In the genomic region with DNA sequence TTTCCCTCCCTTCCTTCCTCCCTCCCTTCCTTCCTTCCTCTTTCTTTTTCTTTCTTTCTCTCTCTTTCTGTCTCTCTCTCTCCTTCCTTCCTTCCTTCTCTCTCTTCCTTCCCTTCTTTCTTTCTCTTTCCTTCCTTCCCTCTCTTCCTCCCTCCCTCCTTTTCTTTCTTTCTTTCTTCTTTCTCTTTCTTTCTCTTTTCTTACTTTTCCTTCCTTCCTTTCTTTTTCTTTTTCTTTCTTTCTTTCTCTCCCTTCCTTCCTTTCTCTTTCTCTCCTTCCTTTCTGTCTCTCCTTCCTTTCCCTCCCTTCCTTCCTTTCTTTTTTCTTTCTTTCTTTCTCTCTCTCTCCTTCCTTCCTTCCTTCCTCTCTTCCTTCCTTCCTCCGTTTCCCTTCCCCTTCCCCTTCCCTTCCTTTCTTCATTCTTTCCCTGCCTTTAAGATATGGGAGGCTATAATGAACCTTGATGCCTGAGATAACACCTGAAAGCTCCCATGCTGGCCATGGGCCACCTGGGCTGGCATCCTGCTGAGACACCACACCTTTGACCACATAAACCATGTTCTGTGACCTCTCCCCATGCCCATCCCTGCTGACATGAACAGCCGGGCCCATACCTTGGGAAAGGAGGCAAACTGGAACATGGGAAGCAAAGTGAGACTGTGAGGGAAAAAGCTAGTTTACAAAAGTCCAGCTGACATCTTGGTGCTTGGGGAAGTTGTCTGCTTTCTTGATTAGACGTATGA, we compare ENCODE assay signal across 2 cellular contexts.
TF ChIP-seq lines count a peak whose summit lies in the region.

No MANE protein-coding gene starts in this region.

TF ChIP-seq in HEK293, 187 proteins besides CTCF, POLR2A, EP300 and RAD21 (continued from another document):
- TF ChIP-seq ZNF341 (tag by site-specific recombination; IDR thresholded peaks at IDR 0.05; ENCODE audit: low read depth) = no peak
- TF ChIP-seq ZNF837 (tag by site-specific recombination; IDR thresholded peaks at IDR 0.05) = no peak
- TF ChIP-seq ZNF701 (tag by site-specific recombination; IDR thresholded peaks at IDR 0.05) = no peak
- no peak for TF ChIP-seq KLF7 (tag by site-specific recombination; IDR thresholded peaks at IDR 0.05; ENCODE audit: borderline replicate concordance)
- no peak for TF ChIP-seq ZNF585B (tag by site-specific recombination; IDR thresholded peaks at IDR 0.05)
- no peak for TF ChIP-seq ZBTB1 (tag by site-specific recombination; IDR thresholded peaks at IDR 0.05)
- no peak for TF ChIP-seq HIC1 (tag by site-specific recombination; IDR thresholded peaks at IDR 0.05)
- no peak for TF ChIP-seq ZNF629 (tag by site-specific recombination; IDR thresholded peaks at IDR 0.05)
- TF ChIP-seq PRDM1 (tag by site-specific recombination; IDR thresholded peaks at IDR 0.05) = peak; percentile 96
- TF ChIP-seq, protein P1, sequence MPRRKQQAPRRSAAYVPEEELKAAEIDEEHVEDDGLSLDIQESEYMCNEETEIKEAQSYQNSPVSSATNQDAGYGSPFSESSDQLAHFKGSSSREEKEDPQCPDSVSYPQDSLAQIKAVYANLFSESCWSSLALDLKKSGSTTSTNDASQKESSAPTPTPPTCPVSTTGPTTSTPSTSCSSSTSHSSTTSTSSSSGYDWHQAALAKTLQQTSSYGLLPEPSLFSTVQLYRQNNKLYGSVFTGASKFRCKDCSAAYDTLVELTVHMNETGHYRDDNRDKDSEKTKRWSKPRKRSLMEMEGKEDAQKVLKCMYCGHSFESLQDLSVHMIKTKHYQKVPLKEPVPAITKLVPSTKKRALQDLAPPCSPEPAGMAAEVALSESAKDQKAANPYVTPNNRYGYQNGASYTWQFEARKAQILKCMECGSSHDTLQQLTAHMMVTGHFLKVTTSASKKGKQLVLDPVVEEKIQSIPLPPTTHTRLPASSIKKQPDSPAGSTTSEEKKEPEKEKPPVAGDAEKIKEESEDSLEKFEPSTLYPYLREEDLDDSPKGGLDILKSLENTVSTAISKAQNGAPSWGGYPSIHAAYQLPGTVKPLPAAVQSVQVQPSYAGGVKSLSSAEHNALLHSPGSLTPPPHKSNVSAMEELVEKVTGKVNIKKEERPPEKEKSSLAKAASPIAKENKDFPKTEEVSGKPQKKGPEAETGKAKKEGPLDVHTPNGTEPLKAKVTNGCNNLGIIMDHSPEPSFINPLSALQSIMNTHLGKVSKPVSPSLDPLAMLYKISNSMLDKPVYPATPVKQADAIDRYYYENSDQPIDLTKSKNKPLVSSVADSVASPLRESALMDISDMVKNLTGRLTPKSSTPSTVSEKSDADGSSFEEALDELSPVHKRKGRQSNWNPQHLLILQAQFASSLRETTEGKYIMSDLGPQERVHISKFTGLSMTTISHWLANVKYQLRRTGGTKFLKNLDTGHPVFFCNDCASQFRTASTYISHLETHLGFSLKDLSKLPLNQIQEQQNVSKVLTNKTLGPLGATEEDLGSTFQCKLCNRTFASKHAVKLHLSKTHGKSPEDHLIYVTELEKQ (tag by site-specific recombination; IDR thresholded peaks at IDR 0.05; ENCODE audit: borderline replicate concordance) = no peak
- no peak for TF ChIP-seq ZNF529 (tag by site-specific recombination; IDR thresholded peaks at IDR 0.05; ENCODE audit: insufficient replicate concordance)
- no peak for TF ChIP-seq ZNF266 (tag by site-specific recombination; IDR thresholded peaks at IDR 0.05; ENCODE audit: low read depth)
TF ChIP-seq in HEK293: peak in this region for 3.

TF ChIP-seq in K562, 482 proteins besides CTCF, POLR2A, EP300 and RAD21 (continued from another document):
- TF ChIP-seq, protein P2, sequence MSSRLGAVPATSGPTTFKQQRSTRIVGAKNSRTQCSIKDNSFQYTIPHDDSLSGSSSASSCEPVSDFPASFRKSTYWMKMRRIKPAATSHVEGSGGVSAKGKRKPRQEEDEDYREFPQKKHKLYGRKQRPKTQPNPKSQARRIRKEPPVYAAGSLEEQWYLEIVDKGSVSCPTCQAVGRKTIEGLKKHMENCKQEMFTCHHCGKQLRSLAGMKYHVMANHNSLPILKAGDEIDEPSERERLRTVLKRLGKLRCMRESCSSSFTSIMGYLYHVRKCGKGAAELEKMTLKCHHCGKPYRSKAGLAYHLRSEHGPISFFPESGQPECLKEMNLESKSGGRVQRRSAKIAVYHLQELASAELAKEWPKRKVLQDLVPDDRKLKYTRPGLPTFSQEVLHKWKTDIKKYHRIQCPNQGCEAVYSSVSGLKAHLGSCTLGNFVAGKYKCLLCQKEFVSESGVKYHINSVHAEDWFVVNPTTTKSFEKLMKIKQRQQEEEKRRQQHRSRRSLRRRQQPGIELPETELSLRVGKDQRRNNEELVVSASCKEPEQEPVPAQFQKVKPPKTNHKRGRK (tag; IDR thresholded peaks at IDR 0.05) = peak; percentile 95
- TF ChIP-seq, protein P3, sequence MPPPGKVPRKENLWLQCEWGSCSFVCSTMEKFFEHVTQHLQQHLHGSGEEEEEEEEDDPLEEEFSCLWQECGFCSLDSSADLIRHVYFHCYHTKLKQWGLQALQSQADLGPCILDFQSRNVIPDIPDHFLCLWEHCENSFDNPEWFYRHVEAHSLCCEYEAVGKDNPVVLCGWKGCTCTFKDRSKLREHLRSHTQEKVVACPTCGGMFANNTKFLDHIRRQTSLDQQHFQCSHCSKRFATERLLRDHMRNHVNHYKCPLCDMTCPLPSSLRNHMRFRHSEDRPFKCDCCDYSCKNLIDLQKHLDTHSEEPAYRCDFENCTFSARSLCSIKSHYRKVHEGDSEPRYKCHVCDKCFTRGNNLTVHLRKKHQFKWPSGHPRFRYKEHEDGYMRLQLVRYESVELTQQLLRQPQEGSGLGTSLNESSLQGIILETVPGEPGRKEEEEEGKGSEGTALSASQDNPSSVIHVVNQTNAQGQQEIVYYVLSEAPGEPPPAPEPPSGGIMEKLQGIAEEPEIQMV (tag; conservative IDR thresholded peaks at IDR 0.05; ENCODE audit: low read depth) = 0 out of 2 replicates have a peak, but pooled peaks have one; percentile 33
- 0 out of 2 replicates have a peak, but pooled peaks have one; percentile 13 for TF ChIP-seq MTA2 (IDR thresholded peaks at IDR 0.05; ENCODE audit: low read depth)
